In genomic region chr20:20237093-20237959, GRCh38 we compare ENCODE assay signal across 9 cellular contexts.
DNase-seq lines count a peak whose midpoint lies in the region; ATAC-seq and TF ChIP-seq lines count a peak whose summit lies in the region.
"Had no signal": no experiment of that assay in that cellular context is flagged by ENCODE, and none has a peak within 500 bp of the region (broad histone marks: within the 10 kb centered on the region; RNA-seq: fewer than 3 reads in every experiment).

No MANE protein-coding gene starts in this region.

- no peaks in the 10 kb centered on the region for H3K4me1 Mint-ChIP-seq in activated T-cell treated with anti-CD3 and anti-CD28 coated beads, Interleukin-2, amount 50 U/mL, for 72 hours (ENCODE audit: low read depth)
- H3K4me1 Mint-ChIP-seq: activated naive CD8-positive, alpha-beta T cell treated with anti-CD3 and anti-CD28 coated beads, Interleukin-2, amount 10 ng/mL, durations not matched to agents 7 days and 5 days had no signal

- H3K36me3 ChIP-seq in cardiac muscle cell (no peaks in the 10 kb centered on the region), aorta (ENCODE audit: control insufficient read depth in 1 of 2, insufficient read depth in 2 of 2, low read length in 1 of 2) (no peaks in the 10 kb centered on the region)

- no peaks in the 10 kb centered on the region for H3K27me3 ChIP-seq in cardiac muscle cell
- no peaks in the 10 kb centered on the region for H3K27me3 ChIP-seq in aorta (ENCODE audit: control insufficient read depth in 1 of 2, insufficient read depth in 2 of 2, low read length in 1 of 2)

- intact Hi-C loops in sciatic nerve (cut with DNase I) (no loop called here), aorta (cut with DNase I) (loop anchor here (2.0 to 5.0 kb wide), 2 partner anchors 153 to 155 kb away; no protein-coding TSS in a partner anchor)

- H3K9me3 Mint-ChIP-seq in activated T-cell treated with anti-CD3 and anti-CD28 coated beads, Interleukin-2, amount 50 U/mL, for 72 hours = no peaks in the 10 kb centered on the region
- H3K9me3 Mint-ChIP-seq: activated naive CD8-positive, alpha-beta T cell treated with anti-CD3 and anti-CD28 coated beads, Interleukin-2, amount 10 ng/mL, durations not matched to agents 7 days and 5 days had no signal

- 38% methylated on average over 11 of the region's 11 CpGs for WGBS in aorta, 2 donors

- peaks cover 9% of the 10 kb centered on the region for H3K27me3 Mint-ChIP-seq in activated T-cell treated with anti-CD3 and anti-CD28 coated beads, Interleukin-2, amount 50 U/mL, for 72 hours (ENCODE audit: low read depth)

- no peaks in the 10 kb centered on the region for H3K4me1 ChIP-seq in cardiac muscle cell (ENCODE audit: low read depth)
- H3K4me1 ChIP-seq in aorta (ENCODE audit: control insufficient read depth in 1 of 2, insufficient read depth in 2 of 2, low read length in 2 of 2) = no peaks in the 10 kb centered on the region

- peak; percentile 77 for TF ChIP-seq CTCF in cardiac muscle cell (IDR thresholded peaks at IDR 0.05; ENCODE audit: low read depth, low read length)

- no peaks in the 10 kb centered on the region for H3K9me3 ChIP-seq in cardiac muscle cell (ENCODE audit: low read depth)
- H3K9me3 ChIP-seq in aorta (ENCODE audit: control insufficient read depth, low read length) = no peaks in the 10 kb centered on the region

- H3K4me3 ChIP-seq in cardiac muscle cell (no peak overlapping the region), aorta (ENCODE audit: low read length in 2 of 2) (no peak overlapping the region)

- H3K27ac ChIP-seq in cardiac muscle cell (no peak overlapping the region), aorta (ENCODE audit: low read depth in 1 of 2, low read length in 2 of 2) (no peak overlapping the region)

- peak; percentile 9 for DNase-seq in NK-92 treated with Interleukin-12 subunit alpha and Interleukin-12 subunit beta, amount 100 ng/mL, for 24 hours (lab: John Stamatoyannopoulos, UW)
- no peak for DNase-seq in NK-92 (lab: John Stamatoyannopoulos, UW; ENCODE audit: unreplicated experiment)
- DNase-seq in HCEC 1CT = peak; percentile 20
- DNase-seq in NCI-H1930 (lab: John Stamatoyannopoulos, UW) = peak; percentile 75 to 87
- peak; percentile 23 to 25 for DNase-seq in activated T-cell treated with anti-CD3 and anti-CD28 coated beads, Interleukin-2, amount 50 U/mL, for 72 hours
- DNase-seq in cardiac muscle cell (ENCODE audit: low read depth in 1 of 2, low spot score in 1 of 2) = peak; percentile 46 to 75
- no peak for DNase-seq in sciatic nerve (ENCODE audit: low spot score)
- no peak for DNase-seq in aorta
- DNase-seq: activated naive CD8-positive, alpha-beta T cell treated with anti-CD3 and anti-CD28 coated beads, Interleukin-2, amount 10 ng/mL, durations not matched to agents 7 days and 5 days had no signal

- H3K4me3 Mint-ChIP-seq in activated T-cell treated with anti-CD3 and anti-CD28 coated beads, Interleukin-2, amount 50 U/mL, for 72 hours = no peak overlapping the region
- H3K4me3 Mint-ChIP-seq: activated naive CD8-positive, alpha-beta T cell treated with anti-CD3 and anti-CD28 coated beads, Interleukin-2, amount 10 ng/mL, durations not matched to agents 7 days and 5 days had no signal

- no peaks in the 10 kb centered on the region for H3K36me3 Mint-ChIP-seq in activated T-cell treated with anti-CD3 and anti-CD28 coated beads, Interleukin-2, amount 50 U/mL, for 72 hours (ENCODE audit: insufficient read depth in 2 of 2)
- H3K36me3 Mint-ChIP-seq: activated naive CD8-positive, alpha-beta T cell treated with anti-CD3 and anti-CD28 coated beads, Interleukin-2, amount 10 ng/mL, durations not matched to agents 7 days and 5 days had no signal

- H3K27ac Mint-ChIP-seq in activated T-cell treated with anti-CD3 and anti-CD28 coated beads, Interleukin-2, amount 50 U/mL, for 72 hours = no peak overlapping the region
- H3K27ac Mint-ChIP-seq: activated naive CD8-positive, alpha-beta T cell treated with anti-CD3 and anti-CD28 coated beads, Interleukin-2, amount 10 ng/mL, durations not matched to agents 7 days and 5 days had no signal

- peak in 1 of 2 donors; percentile 43 for ATAC-seq in activated T-cell treated with anti-CD3 and anti-CD28 coated beads, Interleukin-2, amount 50 U/mL, for 72 hours (replicated peaks in 1 of 2)
- ATAC-seq in sciatic nerve (peak; percentile 50), aorta (ENCODE audit: low FRiP score) (no peak)

Comparison
In these comparisons a context has a peak if more than half of its experiments do, and no peak if none do; other contexts are left out.
1. DNase-seq: peak in NK-92 treated with Interleukin-12 subunit alpha and Interleukin-12 subunit beta, amount 100 ng/mL, for 24 hours (single experiment), HCEC 1CT (single experiment), NCI-H1930 (2 of 2), activated T-cell treated with anti-CD3 and anti-CD28 coated beads, Interleukin-2, amount 50 U/mL, for 72 hours (2 of 2) and cardiac muscle cell (2 of 2); none in NK-92 (single experiment), sciatic nerve (single experiment) and aorta (0 of 2).